13 cellular contexts compared by ENCODE assay signal in the genomic region with DNA sequence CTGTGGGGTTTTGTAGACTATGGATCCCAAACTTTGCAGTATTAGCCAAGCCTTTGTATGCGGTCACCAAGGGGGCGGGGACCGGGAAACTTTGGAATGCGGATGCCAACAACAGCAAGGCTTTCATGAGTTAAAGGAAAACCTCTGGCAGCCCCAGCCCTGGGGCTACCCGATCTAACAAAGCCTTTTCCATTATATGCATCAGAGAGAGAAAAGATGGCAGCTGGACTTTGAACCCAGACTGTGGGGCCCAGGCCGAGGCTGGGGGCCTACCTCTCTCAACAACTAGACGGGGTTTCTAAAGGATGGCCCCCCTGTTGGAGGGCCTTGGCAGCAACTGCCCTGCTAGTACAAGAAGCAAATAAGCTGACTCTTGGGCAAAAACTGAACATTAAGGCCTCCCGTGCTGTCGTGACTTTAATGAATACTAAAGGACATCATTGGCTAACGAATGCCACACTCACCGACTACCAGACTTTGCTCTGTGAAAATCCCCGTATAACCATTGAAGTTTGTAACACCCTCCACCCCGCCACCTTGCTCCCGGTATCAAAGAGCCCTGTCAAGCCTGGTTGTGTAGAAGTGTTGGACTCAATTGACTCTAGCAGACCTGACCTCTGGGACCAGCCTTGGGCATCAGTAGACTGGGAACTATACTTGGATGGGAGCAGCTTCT. TPM values are rescaled to one million over a fixed set of nuclear protein-coding genes. Genes with fewer than 3 reads are reported as not detected.
"Had no signal": no experiment of that assay in that cellular context is flagged by ENCODE, and none has a peak within 500 bp of the region (broad histone marks: within the 10 kb centered on the region; RNA-seq: fewer than 3 reads in every experiment).

No MANE protein-coding gene starts in this region.

RNA-seq across cellular contexts. Expression of a gene that starts 10.2 kb away (rescaled TPM):
- total RNA-seq: epithelial cell of proximal tubule; esophagus squamous epithelium; kidney epithelial cell; left lobe of liver; lower leg skin; mammary epithelial cell; mesothelial cell of epicardium; natural killer cell treated with Interleukin-12 subunit alpha and Interleukin-12 subunit beta and Interleukin-15 and Interleukin-18, amount 100 ng/mL, for 72 hours; osteocyte; right cardiac atrium; stomach; thoracic aorta had no signal
- polyA plus RNA-seq: mammary epithelial cell, right cardiac atrium, small intestine, stomach had no signal

RNA-seq across cellular contexts. Expression of a gene that starts 55.5 kb away (rescaled TPM):
- total RNA-seq: epithelial cell of proximal tubule; esophagus squamous epithelium; kidney epithelial cell; left lobe of liver; lower leg skin; mammary epithelial cell; mesothelial cell of epicardium; natural killer cell treated with Interleukin-12 subunit alpha and Interleukin-12 subunit beta and Interleukin-15 and Interleukin-18, amount 100 ng/mL, for 72 hours; osteocyte; right cardiac atrium; stomach; thoracic aorta had no signal
- polyA plus RNA-seq: mammary epithelial cell, right cardiac atrium, small intestine, stomach had no signal
